8 cellular contexts compared by ENCODE assay signal in genomic region chr13:53200498-53201453, GRCh38.
A peak's percentile ranks its signal among the peaks of the same experiment; 100 is the strongest.
DNase-seq lines count a peak whose midpoint lies in the region; ATAC-seq, FAIRE-seq and TF ChIP-seq lines count a peak whose summit lies in the region.

No MANE protein-coding gene starts in this region.

- H3K36me3 ChIP-seq in K562 (ENCODE audit: control insufficient read depth, insufficient read depth, low read length) (no peaks in the 10 kb centered on the region), suprapubic skin (no peaks in the 10 kb centered on the region)

- H3K4me1 Mint-ChIP-seq in activated CD8-positive, alpha-beta T cell treated with anti-CD3 and anti-CD28 coated beads for 36 hours (ENCODE audit: low read depth): no peaks in the 10 kb centered on the region
- H3K4me1 Mint-ChIP-seq in activated CD8-positive, alpha-beta T cell treated with anti-CD3 and anti-CD28 coated beads, Interleukin-2, amount 10 ng/mL, durations not matched to agents 7 days and 5 days (ENCODE audit: low read depth): no peaks in the 10 kb centered on the region

- no peak for ATAC-seq in activated CD8-positive, alpha-beta T cell treated with anti-CD3 and anti-CD28 coated beads for 36 hours
- ATAC-seq in activated CD8-positive, alpha-beta T cell treated with anti-CD3 and anti-CD28 coated beads, Interleukin-2, amount 10 ng/mL, durations not matched to agents 7 days and 5 days: no peak
- ATAC-seq in K562 (no peak), HG02884 (IDR thresholded peaks at IDR 0.05; ENCODE audit: unreplicated experiment) (no peak), HG03095 (IDR thresholded peaks at IDR 0.05; ENCODE audit: unreplicated experiment) (no peak), GM18511 (IDR thresholded peaks at IDR 0.05; ENCODE audit: unreplicated experiment) (no peak)

- in situ Hi-C loops in K562 (cut with MboI): no loop called here

- no peaks in the 10 kb centered on the region for H3K9me3 Mint-ChIP-seq in activated CD8-positive, alpha-beta T cell treated with anti-CD3 and anti-CD28 coated beads for 36 hours
- H3K9me3 Mint-ChIP-seq in activated CD8-positive, alpha-beta T cell treated with anti-CD3 and anti-CD28 coated beads, Interleukin-2, amount 10 ng/mL, durations not matched to agents 7 days and 5 days (ENCODE audit: insufficient read depth): peaks cover 4% of the 10 kb centered on the region

- H3K36me3 Mint-ChIP-seq in activated CD8-positive, alpha-beta T cell treated with anti-CD3 and anti-CD28 coated beads for 36 hours (ENCODE audit: low read depth): no peaks in the 10 kb centered on the region
- H3K36me3 Mint-ChIP-seq in activated CD8-positive, alpha-beta T cell treated with anti-CD3 and anti-CD28 coated beads, Interleukin-2, amount 10 ng/mL, durations not matched to agents 7 days and 5 days (ENCODE audit: low read depth): no peaks in the 10 kb centered on the region

- intact Hi-C loops in activated CD8-positive, alpha-beta T cell treated with anti-CD3 and anti-CD28 coated beads for 36 hours (cut with micrococcal nuclease): no loop called here
- intact Hi-C loops in K562 (cut with micrococcal nuclease): no loop called here

- H3K27me3 ChIP-seq in K562 (ENCODE audit: control insufficient read depth in 2 of 2, insufficient read depth in 2 of 2, low read length in 2 of 2) (no peaks in the 10 kb centered on the region), suprapubic skin (peaks cover 43% of the 10 kb centered on the region)

- peaks cover 12% of the 10 kb centered on the region for H3K27me3 Mint-ChIP-seq in activated CD8-positive, alpha-beta T cell treated with anti-CD3 and anti-CD28 coated beads for 36 hours
- H3K27me3 Mint-ChIP-seq in activated CD8-positive, alpha-beta T cell treated with anti-CD3 and anti-CD28 coated beads, Interleukin-2, amount 10 ng/mL, durations not matched to agents 7 days and 5 days (ENCODE audit: low read depth): no peaks in the 10 kb centered on the region

- no peak for TF ChIP-seq RAD21 in K562 (CRISPR knock-in tag; conservative IDR thresholded peaks at IDR 0.05 in 1 of 2, IDR thresholded peaks at IDR 0.05 in 1 of 2)

- no peak for FAIRE-seq in K562 (lab: Jason Lieb, UNC)

- TF ChIP-seq EP300 in K562 (IDR thresholded peaks at IDR 0.05; ENCODE audit: low read length): no peak
- TF ChIP-seq EP300 in suprapubic skin (IDR thresholded peaks at IDR 0.05): no peak

- no peak overlapping the region for H2AFZ ChIP-seq in K562 (ENCODE audit: low read depth, low read length)

- peak; percentile 13 for DNase-seq in activated CD8-positive, alpha-beta T cell treated with anti-CD3 and anti-CD28 coated beads for 36 hours
- DNase-seq in activated CD8-positive, alpha-beta T cell treated with anti-CD3 and anti-CD28 coated beads, Interleukin-2, amount 10 ng/mL, durations not matched to agents 7 days and 5 days: no peak
- DNase-seq in K562 (ENCODE audit: extremely low read depth in 1 of 4, low spot score in 3 of 4) (no peak), iPS-NIHi7 (ENCODE audit: extremely low spot score) (peak; percentile 92), suprapubic skin (ENCODE audit: low spot score in 2 of 2) (peak in 1 of 2 donors; percentile 63)

- H3K9ac ChIP-seq in K562 (ENCODE audit: insufficient read depth in 1 of 2, low read depth in 2 of 2, low read length in 2 of 2): no peak overlapping the region

- no peak overlapping the region for H3K27ac ChIP-seq in K562 (ENCODE audit: extremely low read depth, low read depth, low read length)
- H3K27ac ChIP-seq in suprapubic skin: no peak overlapping the region

- no peaks in the 10 kb centered on the region for H4K20me1 ChIP-seq in K562 (replicated peaks; ENCODE audit: control insufficient read depth, insufficient read depth, low read length)

- H3K4me3 ChIP-seq in K562 (no peak overlapping the region), suprapubic skin (peak overlapping the region; percentile 16)

- CTCF ChIA-PET in activated CD8-positive, alpha-beta T cell treated with anti-CD3 and anti-CD28 coated beads for 36 hours (lab: Charles Lee): interaction anchor here (0.9 to 1.1 kb wide), 2 partner anchors 13 to 15 kb away, joined by 3 to 4 read pairs; no protein-coding TSS in a partner anchor
- CTCF ChIA-PET in activated CD8-positive, alpha-beta T cell treated with anti-CD3 and anti-CD28 coated beads, Interleukin-2, amount 10 ng/mL, durations not matched to agents 7 days and 5 days (lab: Charles Lee): no interaction called here
- CTCF ChIA-PET in K562 (lab: Yijun Ruan, JAX; ENCODE audit: low intra/inter-chr PET ratio): no interaction called here

- H3K27ac Mint-ChIP-seq in activated CD8-positive, alpha-beta T cell treated with anti-CD3 and anti-CD28 coated beads for 36 hours: no peak overlapping the region
- H3K27ac Mint-ChIP-seq in activated CD8-positive, alpha-beta T cell treated with anti-CD3 and anti-CD28 coated beads, Interleukin-2, amount 10 ng/mL, durations not matched to agents 7 days and 5 days: no peak overlapping the region

- no peaks in the 10 kb centered on the region for H3K79me2 ChIP-seq in K562 (ENCODE audit: control insufficient read depth, insufficient read depth, low read length)

- WGBS in K562 (ENCODE audit: insufficient coverage, low coverage, missing lambda C conversion rate): 69% methylated on average over 23 of the region's 121 CpGs
- no CpG with 5 or more reads among the region's 121 CpGs for WGBS in suprapubic skin

- no peaks in the 10 kb centered on the region for H3K9me1 ChIP-seq in K562 (ENCODE audit: control insufficient read depth, insufficient read depth, low read length)

- no peak overlapping the region for H3K4me3 Mint-ChIP-seq in activated CD8-positive, alpha-beta T cell treated with anti-CD3 and anti-CD28 coated beads for 36 hours
- no peak overlapping the region for H3K4me3 Mint-ChIP-seq in activated CD8-positive, alpha-beta T cell treated with anti-CD3 and anti-CD28 coated beads, Interleukin-2, amount 10 ng/mL, durations not matched to agents 7 days and 5 days

- no peak overlapping the region for H3K4me2 ChIP-seq in K562 (ENCODE audit: insufficient read depth, low read length)

- H3K4me1 ChIP-seq in K562 (replicated peaks in 1 of 2; ENCODE audit: control insufficient read depth in 2 of 2, insufficient read depth in 2 of 2, low read length in 2 of 2) (no peaks in the 10 kb centered on the region), suprapubic skin (peaks cover 8% of the 10 kb centered on the region)

- POLR2A ChIA-PET in activated CD8-positive, alpha-beta T cell treated with anti-CD3 and anti-CD28 coated beads for 36 hours (lab: Charles Lee): no interaction called here
- POLR2A ChIA-PET in activated CD8-positive, alpha-beta T cell treated with anti-CD3 and anti-CD28 coated beads, Interleukin-2, amount 10 ng/mL, durations not matched to agents 7 days and 5 days (lab: Charles Lee): no interaction called here
- POLR2A ChIA-PET in K562 (lab: Yijun Ruan, JAX): no interaction called here

- TF ChIP-seq POLR2A in K562 (conservative IDR thresholded peaks at IDR 0.05) (no peak), suprapubic skin (IDR thresholded peaks at IDR 0.05) (no peak)

- BruUV-seq in K562 (replicated peaks; lab: Mats Ljungman, UMichigan): no TSS peak

- H3K9me3 ChIP-seq in K562 (replicated peaks; ENCODE audit: control insufficient read depth, insufficient read depth, low read depth, low read length) (no peaks in the 10 kb centered on the region), suprapubic skin (no peaks in the 10 kb centered on the region)

- TF ChIP-seq CTCF in activated CD8-positive, alpha-beta T cell treated with anti-CD3 and anti-CD28 coated beads for 36 hours (IDR thresholded peaks at IDR 0.05): peak; percentile 20
- no peak for TF ChIP-seq CTCF in K562 (IDR thresholded peaks at IDR 0.05 in 2 of 3, conservative IDR thresholded peaks at IDR 0.05 in 1 of 3; ENCODE audit: insufficient read depth in 2 of 3, low read depth in 1 of 3, low read length in 3 of 3)
- TF ChIP-seq CTCF in suprapubic skin (IDR thresholded peaks at IDR 0.05): peak in 1 of 2 donors; percentile 61

TF ChIP-seq in K562, 482 proteins besides CTCF, POLR2A, EP300 and RAD21:
- TF ChIP-seq ZNF644 (tag; IDR thresholded peaks at IDR 0.05; ENCODE audit: low read depth): no peak
- TF ChIP-seq NR2C1 (IDR thresholded peaks at IDR 0.05): no peak
- no peak for TF ChIP-seq NR2C1 (tag; IDR thresholded peaks at IDR 0.05)
- peak; percentile 80 for TF ChIP-seq ZBTB33 (CRISPR knock-in tag; IDR thresholded peaks at IDR 0.05)
- no peak for TF ChIP-seq ZNF766 (CRISPR knock-in tag; conservative IDR thresholded peaks at IDR 0.05)
- no peak for TF ChIP-seq SNAPC5 (CRISPR knock-in tag; IDR thresholded peaks at IDR 0.05)

Comparison
In these comparisons a context has a peak if more than half of its experiments do, and no peak if none do; other contexts are left out.
1. DNase-seq: peak in activated CD8-positive, alpha-beta T cell treated with anti-CD3 and anti-CD28 coated beads for 36 hours (single experiment) and iPS-NIHi7 (single experiment); none in activated CD8-positive, alpha-beta T cell treated with anti-CD3 and anti-CD28 coated beads, Interleukin-2, amount 10 ng/mL, durations not matched to agents 7 days and 5 days (single experiment) and K562 (0 of 4).